ENCODE assay signal across 12 cellular contexts in the genomic region with DNA sequence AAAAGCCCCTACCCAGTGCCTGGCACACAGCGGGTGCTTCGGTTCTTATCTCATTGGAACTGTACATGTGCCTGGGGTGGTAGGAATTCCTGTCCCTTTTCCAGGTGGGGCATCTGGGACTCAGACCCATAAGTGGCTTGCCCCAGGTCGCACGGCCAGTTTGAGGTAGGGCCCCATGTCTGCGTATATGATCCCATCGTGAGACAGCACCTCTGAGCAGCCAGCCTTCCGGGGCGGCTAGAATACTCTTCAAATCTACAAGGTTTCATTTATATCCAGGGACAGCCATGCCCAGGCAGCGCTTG. TPM values are rescaled to one million over a fixed set of nuclear protein-coding genes. Genes with fewer than 3 reads are reported as not detected.
A peak's percentile ranks its signal among the peaks of the same experiment; 100 is the strongest.
DNase-seq lines count a peak whose midpoint lies in the region; ATAC-seq and TF ChIP-seq lines count a peak whose summit lies in the region.
"Had no signal": no experiment of that assay in that cellular context is flagged by ENCODE, and none has a peak within 500 bp of the region (broad histone marks: within the 10 kb centered on the region; RNA-seq: fewer than 3 reads in every experiment).

No MANE protein-coding gene starts in this region.

- H4K8ac ChIP-seq in trophoblast cell (ENCODE audit: low read depth, low read length), result no peak overlapping the region

- peak overlapping the region; percentile 7 for H2BK5ac ChIP-seq in trophoblast cell (ENCODE audit: low read depth, low read length, poor library complexity)

- peak overlapping the region; percentile 52 for H4K91ac ChIP-seq in trophoblast cell (ENCODE audit: low read depth, low read length)

- H3K9me2 ChIP-seq in PC-9 (ENCODE audit: insufficient read depth), result no peaks in the 10 kb centered on the region

- WGBS in heart left ventricle, 4 donors, result 76 to 84% (median 79%) methylated on average over 9 of the region's 9 CpGs
- WGBS in trophoblast cell (ENCODE audit: extremely low coverage, insufficient coverage, insufficient read length), result no CpG with 5 or more reads among the region's 9 CpGs

- no peak for DNase-seq in CD4-positive, alpha-beta T cell
- DNase-seq in PC-9 (peak in 1 of 2 experiments; percentile 61), heart left ventricle (peak in 1 of 5 donors; percentile 25), trophoblast cell (no peak), dorsolateral prefrontal cortex (no peak), SKM-1 treated with dmso at 0.1 percent for 144 hours (lab: John Stamatoyannopoulos, UW; ENCODE audit: unreplicated experiment) (no peak)
- DNase-seq in CD8-positive, alpha-beta memory T cell, result no peak
- DNase-seq: DMS 273 treated with DMSO at 0.1 percent for 48 hours, midbrain had no signal

- POLR2A ChIA-PET in CD4-positive, alpha-beta T cell (lab: Charles Lee), result interaction anchor here (1.0 to 1.2 kb wide), 2 partner anchors 548 to 1081 kb away, joined by 3 to 4 read pairs; no protein-coding TSS in a partner anchor
- POLR2A ChIA-PET in PC-9 (lab: Charles Lee; ENCODE audit: unreplicated experiment), result interaction anchor here (0.9 to 2.0 kb wide), 3 partner anchors 152 to 178 kb away, joined by 3 to 21 read pairs (median 7); no protein-coding TSS in a partner anchor
- POLR2A ChIA-PET in CD8-positive, alpha-beta memory T cell (lab: Charles Lee), result no interaction called here

- no peaks in the 10 kb centered on the region for H4K20me1 ChIP-seq in PC-9 (ENCODE audit: insufficient read depth)

- no peaks in the 10 kb centered on the region for H3K79me2 ChIP-seq in PC-9 (ENCODE audit: low read depth)
- peaks cover 3% of the 10 kb centered on the region for H3K79me2 ChIP-seq in trophoblast cell (ENCODE audit: control insufficient read depth, insufficient read depth, low read length, poor library complexity)

- H3K27me3 ChIP-seq in CD4-positive, alpha-beta T cell (ENCODE audit: control insufficient read depth, insufficient read depth, low read length), result no peaks in the 10 kb centered on the region
- H3K27me3 ChIP-seq in PC-9 (ENCODE audit: insufficient read depth, low read depth) (no peaks in the 10 kb centered on the region), heart left ventricle (no peaks in the 10 kb centered on the region), trophoblast cell (ENCODE audit: insufficient read depth, low read length) (no peaks in the 10 kb centered on the region), dorsolateral prefrontal cortex (no peaks in the 10 kb centered on the region)
- no peaks in the 10 kb centered on the region for H3K27me3 ChIP-seq in CD8-positive, alpha-beta memory T cell (ENCODE audit: insufficient read depth, low read length, poor library complexity, severe bottlenecking)
- H3K27me3 ChIP-seq: foreskin keratinocyte had no signal

- H3K14ac ChIP-seq in trophoblast cell (ENCODE audit: low read length), result no peak overlapping the region

- no peaks in the 10 kb centered on the region for H3K9me3 ChIP-seq in CD4-positive, alpha-beta T cell (ENCODE audit: control insufficient read depth, low read length)
- H3K9me3 ChIP-seq in PC-9 (ENCODE audit: insufficient read depth, low read depth) (peaks cover 5% of the 10 kb centered on the region; the same call in 1 of the 2 replicates), heart left ventricle (peaks cover 0 to 5% (median 0%) of the 10 kb centered on the region in 12 donors), trophoblast cell (ENCODE audit: insufficient read depth, low read depth, low read length) (peaks cover 4% of the 10 kb centered on the region)
- H3K9me3 ChIP-seq in CD8-positive, alpha-beta memory T cell (ENCODE audit: low read length), result no peaks in the 10 kb centered on the region

- BruUV-seq in PC-9 (replicated peaks; lab: Mats Ljungman, UMichigan), result TSS peak; percentile 98

- peak overlapping the region; percentile 22 for H3K4me3 Mint-ChIP-seq in CD4-positive, alpha-beta T cell
- peak overlapping the region in 2 of 7 donors; percentile 61 for H3K4me3 Mint-ChIP-seq in CD8-positive, alpha-beta memory T cell

- no peaks in the 10 kb centered on the region for H3K36me3 Mint-ChIP-seq in CD4-positive, alpha-beta T cell (ENCODE audit: low read depth)
- H3K36me3 Mint-ChIP-seq in CD8-positive, alpha-beta memory T cell, result peaks cover 0 to 7% (median 0%) of the 10 kb centered on the region in 3 donors

- peak overlapping the region; percentile 43; the same call in 1 of the 2 replicates for H3K4me3 ChIP-seq in PC-9
- no peak overlapping the region for H3K4me3 ChIP-seq in heart left ventricle
- no peak overlapping the region for H3K4me3 ChIP-seq in trophoblast cell (ENCODE audit: low read depth, low read length)
- H3K4me3 ChIP-seq in dorsolateral prefrontal cortex, result no peak overlapping the region
- H3K4me3 ChIP-seq in CD8-positive, alpha-beta memory T cell (ENCODE audit: low read length), result no peak overlapping the region

- no peak for ATAC-seq in CD4-positive, alpha-beta T cell (ENCODE audit: poor library complexity)
- ATAC-seq in heart left ventricle (peak in 2 of 4 donors; percentile 2), HG03354 (IDR thresholded peaks at IDR 0.05; ENCODE audit: poor library complexity, severe bottlenecking, unreplicated experiment) (no peak)

- intact Hi-C loops in CD4-positive, alpha-beta T cell (cut with DNase I, micrococcal nuclease), result no loop called here
- intact Hi-C loops in PC-9 (cut with micrococcal nuclease; ENCODE audit: unreplicated experiment) (loop anchor here (1.0 to 5.0 kb wide), 9 partner anchors 16 to 375 kb away; a partner anchor contains a TSS), heart left ventricle (cut with DNase I) (loop anchor here in 5 of 10 donors (5.0 to 10.0 kb wide), 5 partner anchors 163 to 520 kb away; a partner anchor contains a TSS), dorsolateral prefrontal cortex (cut with DNase I) (no loop called here)

- peaks cover 8% of the 10 kb centered on the region for H3K79me1 ChIP-seq in trophoblast cell (ENCODE audit: low read length)

- CTCF ChIA-PET in CD4-positive, alpha-beta T cell (lab: Charles Lee), result no interaction called here
- CTCF ChIA-PET in PC-9 (lab: Charles Lee), result interaction anchor here (1.0 to 1.4 kb wide), 2 partner anchors 21 to 158 kb away, joined by 4 to 24 read pairs; no protein-coding TSS in a partner anchor
- CTCF ChIA-PET in CD8-positive, alpha-beta memory T cell (lab: Charles Lee), result no interaction called here

- no peak overlapping the region for H4K12ac ChIP-seq in trophoblast cell (ENCODE audit: low read depth, low read length)

- peaks cover 46% of the 10 kb centered on the region for H3F3A ChIP-seq in PC-9 (ENCODE audit: insufficient read depth, low read depth)

- no peak overlapping the region for H3K18ac ChIP-seq in trophoblast cell (ENCODE audit: low read length)

- peaks cover 53% of the 10 kb centered on the region for H3K4me1 Mint-ChIP-seq in CD4-positive, alpha-beta T cell (ENCODE audit: low read depth)
- peaks cover 13 to 32% (median 16%) of the 10 kb centered on the region in 3 donors for H3K4me1 Mint-ChIP-seq in CD8-positive, alpha-beta memory T cell

- no peak overlapping the region for H3K4ac ChIP-seq in trophoblast cell (ENCODE audit: low read depth, low read length)

- no peak overlapping the region for H3K23ac ChIP-seq in trophoblast cell (ENCODE audit: low read length)

- peak overlapping the region; percentile 79 for H3K4me2 ChIP-seq in PC-9
- peak overlapping the region; percentile 44 for H3K4me2 ChIP-seq in trophoblast cell (ENCODE audit: low read length)

- H2BK12ac ChIP-seq in trophoblast cell (ENCODE audit: low read length), result peak overlapping the region; percentile 37

- H3K4me1 ChIP-seq in PC-9 (replicated peaks; ENCODE audit: insufficient read depth) (peaks cover 42% of the 10 kb centered on the region), heart left ventricle (peaks cover 10 to 27% (median 18%) of the 10 kb centered on the region in 12 donors), trophoblast cell (ENCODE audit: control insufficient read depth in 1 of 2, insufficient read depth in 2 of 2, low read length in 2 of 2) (peaks cover 18 to 21% of the 10 kb centered on the region in 2 experiments)
- H3K4me1 ChIP-seq in CD8-positive, alpha-beta memory T cell (ENCODE audit: insufficient read depth, low read length), result peaks cover 43% of the 10 kb centered on the region

- peak overlapping the region; percentile 24 for H2BK120ac ChIP-seq in trophoblast cell (ENCODE audit: insufficient read depth, low read length, poor library complexity)

- no peak for TF ChIP-seq POLR2A in heart left ventricle (IDR thresholded peaks at IDR 0.05)

- no peaks in the 10 kb centered on the region for H3K27me3 Mint-ChIP-seq in CD4-positive, alpha-beta T cell
- H3K27me3 Mint-ChIP-seq in CD8-positive, alpha-beta memory T cell, result peaks cover 0 to 9% of the 10 kb centered on the region in 2 donors

- H3K9ac ChIP-seq in trophoblast cell (ENCODE audit: low read length), result no peak overlapping the region

- H2AK5ac ChIP-seq in trophoblast cell (ENCODE audit: low read length), result peak overlapping the region; percentile 8

- H2AFZ ChIP-seq in PC-9 (peak overlapping the region; percentile 19), trophoblast cell (ENCODE audit: insufficient read depth, low read length, poor library complexity) (no peak overlapping the region)

- no peak overlapping the region for H3K27ac ChIP-seq in CD4-positive, alpha-beta T cell (ENCODE audit: low read depth, low read length)
- H3K27ac ChIP-seq in PC-9, result peak overlapping the region; percentile 96
- peak overlapping the region in 11 of 12 donors; percentile 42 to 75 (median 70) for H3K27ac ChIP-seq in heart left ventricle
- H3K27ac ChIP-seq in trophoblast cell (ENCODE audit: low read depth, low read length), result peak overlapping the region; percentile 18
- peak overlapping the region in 4 of 59 donors; percentile 3 to 25 (median 15) for H3K27ac ChIP-seq in dorsolateral prefrontal cortex
- no peak overlapping the region for H3K27ac ChIP-seq in CD8-positive, alpha-beta memory T cell (ENCODE audit: low read depth, low read length)
- H3K27ac ChIP-seq: foreskin keratinocyte had no signal

- TF ChIP-seq CTCF in CD4-positive, alpha-beta T cell (IDR thresholded peaks at IDR 0.05), result no peak
- no peak for TF ChIP-seq CTCF in PC-9 (conservative IDR thresholded peaks at IDR 0.05)
- no peak for TF ChIP-seq CTCF in heart left ventricle (IDR thresholded peaks at IDR 0.05)
- no peak for TF ChIP-seq CTCF in dorsolateral prefrontal cortex (IDR thresholded peaks at IDR 0.05 in 54 of 56, conservative IDR thresholded peaks at IDR 0.05 in 2 of 56; ENCODE audit: low read depth in 1 of 56, partially characterized antibody in 56 of 56)

- H3K9me3 Mint-ChIP-seq in CD4-positive, alpha-beta T cell, result no peaks in the 10 kb centered on the region
- H3K9me3 Mint-ChIP-seq in CD8-positive, alpha-beta memory T cell, result peaks cover 0 to 4% (median 0%) of the 10 kb centered on the region in 5 donors

- H3K36me3 ChIP-seq in PC-9 (ENCODE audit: low read depth) (no peaks in the 10 kb centered on the region), heart left ventricle (no peaks in the 10 kb centered on the region), trophoblast cell (ENCODE audit: control insufficient read depth in 1 of 2, insufficient read depth in 2 of 2, low read length in 2 of 2) (no peaks in the 10 kb centered on the region)
- no peaks in the 10 kb centered on the region for H3K36me3 ChIP-seq in CD8-positive, alpha-beta memory T cell (ENCODE audit: insufficient read depth, low read length)

- peak overlapping the region; percentile 82 for H3K27ac Mint-ChIP-seq in CD4-positive, alpha-beta T cell
- H3K27ac Mint-ChIP-seq in CD8-positive, alpha-beta memory T cell, result no peak overlapping the region

RNA-seq across cellular contexts. Expression of a gene that starts 33.4 kb away (rescaled TPM):
- total RNA-seq in CD4-positive, alpha-beta T cell, result under 1 TPM; 0.08 to 0.30 TPM
- total RNA-seq in PC-9 (2021) (0.26 and 0.50 TPM in 2 replicates), heart left ventricle (under 1 TPM in 8 of 9 donors, not detected in 1; 0.08 to 0.35 (median 0.15) TPM), dorsolateral prefrontal cortex (1 to 10 TPM in 119 of 120 experiments, under 1 TPM in 1; 1.00 to 8.6 (median 4.0) TPM)
- polyA plus RNA-seq in heart left ventricle, result under 1 TPM; 0.08 to 0.15 TPM
- 0.12 and 0.14 TPM in 2 replicates for polyA plus RNA-seq in trophoblast cell (2013)
- 1 to 10 TPM; 1.4 to 1.8 TPM for total RNA-seq in CD8-positive, alpha-beta memory T cell
- polyA plus RNA-seq in CD8-positive, alpha-beta memory T cell, result not detected
- total RNA-seq: foreskin keratinocyte had no signal
- polyA plus RNA-seq: foreskin keratinocyte, smooth muscle cell had no signal

Comparison
In these comparisons a context has a peak if more than half of its experiments do, and no peak if none do; other contexts are left out.
1. H3K27ac ChIP-seq: peak in PC-9 (single experiment), heart left ventricle (11 of 12) and trophoblast cell (single experiment); none in CD4-positive, alpha-beta T cell (single experiment) and CD8-positive, alpha-beta memory T cell (single experiment).